In the genomic region with DNA sequence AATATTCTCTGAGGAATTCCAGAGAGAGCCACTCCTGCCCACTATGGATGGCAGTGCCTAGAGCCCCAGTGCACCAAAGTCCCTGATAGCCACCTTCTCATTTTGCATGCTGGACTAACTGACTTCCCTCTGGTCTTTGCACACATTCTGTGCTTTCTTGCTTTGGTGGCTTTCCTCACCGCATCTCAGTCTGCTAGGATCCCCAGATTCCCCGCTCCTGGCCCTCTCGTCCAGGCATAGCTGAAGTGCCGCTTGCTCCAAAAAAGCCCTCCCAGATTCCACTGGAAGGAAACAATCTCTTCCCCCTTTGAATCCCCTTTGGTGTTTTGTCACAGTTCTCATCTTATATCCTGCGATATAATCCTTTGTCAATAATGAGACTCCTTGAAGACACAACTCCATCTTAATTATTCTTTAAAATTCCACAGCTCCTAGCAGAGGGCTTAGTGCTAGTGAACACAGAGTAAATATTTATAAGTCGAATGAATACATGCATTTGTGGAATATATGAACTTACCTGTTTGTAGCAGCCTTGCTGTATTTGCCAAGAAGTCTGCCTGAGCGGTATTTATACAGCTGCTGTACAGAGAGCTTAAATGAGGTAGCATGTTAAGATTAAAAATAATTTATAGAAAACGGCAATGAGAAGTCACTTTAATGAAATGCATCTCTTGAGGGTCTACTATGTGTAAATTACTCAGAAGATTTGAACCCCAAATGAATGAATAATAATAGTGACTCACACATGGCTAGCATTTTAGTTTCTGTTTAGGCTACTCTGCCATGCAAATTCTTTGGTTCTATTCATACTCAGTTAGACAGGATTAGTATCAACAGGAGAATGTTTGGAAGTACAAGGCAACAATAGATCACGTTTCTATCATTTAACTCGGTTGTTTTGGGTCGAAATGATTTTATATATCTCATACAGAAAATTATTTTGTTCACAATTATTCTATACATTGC, we compare ENCODE assay signal across 2 cellular contexts.
TF ChIP-seq lines count a peak whose summit lies in the region.

No MANE protein-coding gene starts in this region.

TF ChIP-seq in IMR-90, 13 proteins besides CTCF, POLR2A, EP300 and RAD21 (continued from another document):
- TF ChIP-seq, protein P1, sequence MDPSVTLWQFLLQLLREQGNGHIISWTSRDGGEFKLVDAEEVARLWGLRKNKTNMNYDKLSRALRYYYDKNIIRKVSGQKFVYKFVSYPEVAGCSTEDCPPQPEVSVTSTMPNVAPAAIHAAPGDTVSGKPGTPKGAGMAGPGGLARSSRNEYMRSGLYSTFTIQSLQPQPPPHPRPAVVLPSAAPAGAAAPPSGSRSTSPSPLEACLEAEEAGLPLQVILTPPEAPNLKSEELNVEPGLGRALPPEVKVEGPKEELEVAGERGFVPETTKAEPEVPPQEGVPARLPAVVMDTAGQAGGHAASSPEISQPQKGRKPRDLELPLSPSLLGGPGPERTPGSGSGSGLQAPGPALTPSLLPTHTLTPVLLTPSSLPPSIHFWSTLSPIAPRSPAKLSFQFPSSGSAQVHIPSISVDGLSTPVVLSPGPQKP (IDR thresholded peaks at IDR 0.05; ENCODE audit: borderline replicate concordance, low read depth, low read length), result no peak
- TF ChIP-seq NFE2L2 (IDR thresholded peaks at IDR 0.05; ENCODE audit: low read depth, low read length) (no peak), FOS (IDR thresholded peaks at IDR 0.05; ENCODE audit: low read depth, low read length) (peak; percentile 71; the same call in 1 of the 2 replicates)

TF ChIP-seq in HEK293T, 16 proteins besides CTCF, POLR2A, EP300 and RAD21 (continued from another document):
- no peak for TF ChIP-seq ZNF384 (IDR thresholded peaks at IDR 0.05)
- no peak for TF ChIP-seq TARDBP (IDR thresholded peaks at IDR 0.05)
- no peak for TF ChIP-seq ARNT (IDR thresholded peaks at IDR 0.05)
- TF ChIP-seq FOXA1 (IDR thresholded peaks at IDR 0.05), result no peak
- no peak for TF ChIP-seq CTBP1 (IDR thresholded peaks at IDR 0.05; ENCODE audit: borderline replicate concordance)
TF ChIP-seq in HEK293T: peak in this region for 0.
